ENCODE assay signal across 8 cellular contexts in the genomic region with DNA sequence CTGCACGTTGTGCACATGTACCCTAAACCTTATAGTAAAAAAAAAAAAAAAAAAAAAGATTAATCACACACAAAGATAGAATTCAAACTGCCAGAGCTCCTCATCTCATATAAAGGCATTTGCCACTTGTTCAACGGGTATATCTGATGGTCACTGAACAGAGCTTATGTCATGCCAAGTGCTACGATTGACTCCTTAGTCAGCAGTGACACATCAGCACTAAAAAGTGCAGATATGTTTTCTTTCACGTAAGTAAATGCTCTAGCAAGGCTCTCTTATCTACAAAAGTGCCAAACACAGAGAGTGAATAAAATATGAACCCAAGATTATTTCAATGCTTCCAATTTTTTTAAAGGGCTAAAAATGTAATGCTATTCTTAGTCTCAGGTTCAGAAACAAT. TPM values are rescaled to one million over a fixed set of nuclear protein-coding genes. Genes with fewer than 3 reads are reported as not detected.
A peak's percentile ranks its signal among the peaks of the same experiment; 100 is the strongest.
DNase-seq lines count a peak whose midpoint lies in the region; ATAC-seq, FAIRE-seq and TF ChIP-seq lines count a peak whose summit lies in the region.

No MANE protein-coding gene starts in this region.

- peaks cover 40% of the 10 kb centered on the region for H3K36me3 ChIP-seq in HUES48 (ENCODE audit: control insufficient read depth, insufficient read depth, low read length)
- peaks cover 20% of the 10 kb centered on the region for H3K36me3 ChIP-seq in smooth muscle cell (ENCODE audit: low read depth)

- ATAC-seq in GM18858 (IDR thresholded peaks at IDR 0.05; ENCODE audit: unreplicated experiment) = no peak

- WGBS in smooth muscle cell (ENCODE audit: low lambda C conversion rate) = 18% methylated on average over 4 of the region's 4 CpGs

- H3K36me3 Mint-ChIP-seq in activated naive CD4-positive, alpha-beta T cell treated with anti-CD3 and anti-CD28 coated beads, Interleukin-2, amount 50 U/mL, for 24 hours = peaks cover 9% of the 10 kb centered on the region

- no peak for FAIRE-seq in urothelium cell line (lab: Jason Lieb, UNC)

- peak overlapping the region; percentile 94 for H3K4me3 Mint-ChIP-seq in activated naive CD4-positive, alpha-beta T cell treated with anti-CD3 and anti-CD28 coated beads, Interleukin-2, amount 50 U/mL, for 24 hours

- H3K9ac ChIP-seq in HUES48 (ENCODE audit: low read depth, low read length) (peak overlapping the region; percentile 95; the same call in 1 of the 2 replicates), smooth muscle cell (ENCODE audit: low read depth) (peak overlapping the region; percentile 100)

- TF ChIP-seq CTCF in smooth muscle cell (IDR thresholded peaks at IDR 0.05; ENCODE audit: borderline replicate concordance, insufficient read depth, poor library complexity, severe bottlenecking) = no peak

- DNase-seq in COLO829 (ENCODE audit: low spot score) (peak; percentile 22), smooth muscle cell (lab: John Stamatoyannopoulos, UW; ENCODE audit: unreplicated experiment) (no peak), midbrain (lab: John Stamatoyannopoulos, UW) (no peak), urothelium cell line (ENCODE audit: low spot score) (no peak)

- H3K9me3 Mint-ChIP-seq in activated naive CD4-positive, alpha-beta T cell treated with anti-CD3 and anti-CD28 coated beads, Interleukin-2, amount 50 U/mL, for 24 hours = no peaks in the 10 kb centered on the region

- no peaks in the 10 kb centered on the region for H3K27me3 Mint-ChIP-seq in activated naive CD4-positive, alpha-beta T cell treated with anti-CD3 and anti-CD28 coated beads, Interleukin-2, amount 50 U/mL, for 24 hours

- peaks cover 46% of the 10 kb centered on the region for H3K4me1 Mint-ChIP-seq in activated naive CD4-positive, alpha-beta T cell treated with anti-CD3 and anti-CD28 coated beads, Interleukin-2, amount 50 U/mL, for 24 hours

- H3K4me3 ChIP-seq in HUES48 (ENCODE audit: low read depth, low read length) (peak overlapping the region; percentile 100), iPS-11a (ENCODE audit: low read depth, low read length) (peak overlapping the region; percentile 82), smooth muscle cell (peak overlapping the region; percentile 91)

- H3K27me3 ChIP-seq in HUES48 (ENCODE audit: control insufficient read depth, insufficient read depth, low read length) = peaks cover 17% of the 10 kb centered on the region
- peaks cover 3% of the 10 kb centered on the region for H3K27me3 ChIP-seq in smooth muscle cell (ENCODE audit: low read depth)

- H3K4me1 ChIP-seq in HUES48 (ENCODE audit: control insufficient read depth, insufficient read depth, low read length) (peaks cover 14% of the 10 kb centered on the region; the same call in 1 of the 2 replicates), smooth muscle cell (ENCODE audit: low read depth) (peaks cover 36% of the 10 kb centered on the region)

- H3K79me2 ChIP-seq in smooth muscle cell (ENCODE audit: low read depth) = peaks cover 63% of the 10 kb centered on the region

- peak overlapping the region; percentile 98 for H3K27ac Mint-ChIP-seq in activated naive CD4-positive, alpha-beta T cell treated with anti-CD3 and anti-CD28 coated beads, Interleukin-2, amount 50 U/mL, for 24 hours

- H3K27ac ChIP-seq in HUES48 (ENCODE audit: low read depth, low read length) (no peak overlapping the region), smooth muscle cell (ENCODE audit: low read depth) (peak overlapping the region; percentile 93)

- H4K20me1 ChIP-seq in smooth muscle cell (ENCODE audit: low read depth) = peaks cover 50% of the 10 kb centered on the region

- H3K9me3 ChIP-seq in HUES48 (ENCODE audit: control insufficient read depth, insufficient read depth, low read length) (no peaks in the 10 kb centered on the region), smooth muscle cell (replicated peaks; ENCODE audit: low read depth) (no peaks in the 10 kb centered on the region)

- no peaks in the 10 kb centered on the region for H3F3A ChIP-seq in smooth muscle cell (ENCODE audit: low read depth)

- no peak overlapping the region for H2AFZ ChIP-seq in smooth muscle cell (ENCODE audit: low read depth)

- peak overlapping the region; percentile 90 for H3K4me2 ChIP-seq in smooth muscle cell

RNA-seq across cellular contexts. Expression of a gene that starts 1.1 kb away (rescaled TPM):
- total RNA-seq in smooth muscle cell = 206 and 270 TPM in 2 replicates
- 120 and 126 TPM in 2 replicates for polyA plus RNA-seq in smooth muscle cell

RNA-seq across cellular contexts. Expression of a gene that starts 39.5 kb away (rescaled TPM):
- not detected in 2 replicates for total RNA-seq in smooth muscle cell
- polyA plus RNA-seq in smooth muscle cell = not detected in 2 replicates
